ENCODE assay signal across 8 cellular contexts in genomic region chr4:100421356-100421978, GRCh38.
DNase-seq lines count a peak whose midpoint lies in the region; ATAC-seq and TF ChIP-seq lines count a peak whose summit lies in the region.

No MANE protein-coding gene starts in this region.

- no peaks in the 10 kb centered on the region for H3K27me3 ChIP-seq in neural progenitor cell

- H3K9me3 Mint-ChIP-seq in neural progenitor cell: no peaks in the 10 kb centered on the region

- H3K36me3 ChIP-seq in neural progenitor cell: no peaks in the 10 kb centered on the region

- no peak overlapping the region for H3K4me2 ChIP-seq in neural progenitor cell

- DNase-seq in NCI-H1105 treated with DMSO at 0.1 percent for 48 hours (lab: John Stamatoyannopoulos, UW) (peak; percentile 22), NCI-H1105 (lab: John Stamatoyannopoulos, UW) (no peak), NCI-H460 (ENCODE audit: extremely low read depth, low read depth) (peak; percentile 47), dedifferentiated amniotic fluid mesenchymal stem cell (ENCODE audit: extremely low spot score) (peak; percentile 69), neural progenitor cell (ENCODE audit: low spot score) (peak; percentile 36), GM19240 (ENCODE audit: insufficient read length, low spot score) (no peak)

- no peaks in the 10 kb centered on the region for H3K79me2 ChIP-seq in neural progenitor cell (ENCODE audit: low read depth)

- no peaks in the 10 kb centered on the region for H3K27me3 Mint-ChIP-seq in neural progenitor cell (ENCODE audit: insufficient read depth, low read depth)

- no peak overlapping the region for H3K27ac ChIP-seq in neural progenitor cell

- H3K27ac Mint-ChIP-seq in neural progenitor cell: no peak overlapping the region

- H2AFZ ChIP-seq in neural progenitor cell (replicated peaks): no peak overlapping the region

- no peaks in the 10 kb centered on the region for H4K20me1 ChIP-seq in neural progenitor cell (ENCODE audit: low read depth)

- ATAC-seq in GM18873 (IDR thresholded peaks at IDR 0.05; ENCODE audit: low FRiP score, unreplicated experiment): no peak
- no peak for ATAC-seq in HG02970 (IDR thresholded peaks at IDR 0.05; ENCODE audit: low FRiP score, unreplicated experiment)

- H3K4me1 ChIP-seq in neural progenitor cell: peaks cover 7% of the 10 kb centered on the region

- no peaks in the 10 kb centered on the region for H3K9me3 ChIP-seq in neural progenitor cell (ENCODE audit: low read depth)

- H3K4me3 Mint-ChIP-seq in neural progenitor cell: no peak overlapping the region

- H3K4me1 Mint-ChIP-seq in neural progenitor cell: no peaks in the 10 kb centered on the region

- TF ChIP-seq CTCF in neural progenitor cell (IDR thresholded peaks at IDR 0.05): peak; percentile 72

- no peak overlapping the region for H3K9ac ChIP-seq in neural progenitor cell

- no peaks in the 10 kb centered on the region for H3F3A ChIP-seq in neural progenitor cell (ENCODE audit: low read depth)

- H3K36me3 Mint-ChIP-seq in neural progenitor cell: no peaks in the 10 kb centered on the region

- no peak overlapping the region for H3K4me3 ChIP-seq in neural progenitor cell

Comparison
In these comparisons a context has a peak if more than half of its experiments do, and no peak if none do; other contexts are left out.
1. DNase-seq: peak in NCI-H1105 treated with DMSO at 0.1 percent for 48 hours (single experiment), NCI-H460 (single experiment), dedifferentiated amniotic fluid mesenchymal stem cell (single experiment) and neural progenitor cell (single experiment); none in NCI-H1105 (single experiment) and GM19240 (single experiment).